In genomic region chr20:25544760-25545159, GRCh38 we compare ENCODE assay signal across 1 cellular context.
TF ChIP-seq lines count a peak whose summit lies in the region.

No MANE protein-coding gene starts in this region.

TF ChIP-seq in IMR-90, 13 proteins besides CTCF, POLR2A, EP300 and RAD21:
- TF ChIP-seq NFE2L2 (IDR thresholded peaks at IDR 0.05; ENCODE audit: low read depth, low read length), result no peak
- no peak for TF ChIP-seq SMC3 (IDR thresholded peaks at IDR 0.05; ENCODE audit: low read depth, low read length)
- no peak for TF ChIP-seq MXI1 (IDR thresholded peaks at IDR 0.05; ENCODE audit: borderline replicate concordance, low read depth, low read length)
TF ChIP-seq in IMR-90: peak in this region for 0.
